ENCODE assay signal across 23 cellular contexts in genomic region chr6:396126-396520, GRCh38. TPM values are rescaled to one million over a fixed set of nuclear protein-coding genes. Genes with fewer than 3 reads are reported as not detected.
DNase-seq lines count a peak whose midpoint lies in the region; ATAC-seq and TF ChIP-seq lines count a peak whose summit lies in the region.
"Had no signal": no experiment of that assay in that cellular context is flagged by ENCODE, and none has a peak within 500 bp of the region (broad histone marks: within the 10 kb centered on the region; RNA-seq: fewer than 3 reads in every experiment).

No MANE protein-coding gene starts in this region.

- no peaks in the 10 kb centered on the region for H3K27me3 Mint-ChIP-seq in activated CD8-positive, alpha-beta memory T cell treated with anti-CD3 and anti-CD28 coated beads, Interleukin-2, amount 10 ng/mL, durations not matched to agents 7 days and 5 days
- no peaks in the 10 kb centered on the region for H3K27me3 Mint-ChIP-seq in activated B cell treated with CpG ODN at 0.5 μM for 24 hours

- peaks cover 75% of the 10 kb centered on the region for H3K36me3 Mint-ChIP-seq in activated CD8-positive, alpha-beta memory T cell treated with anti-CD3 and anti-CD28 coated beads, Interleukin-2, amount 10 ng/mL, durations not matched to agents 7 days and 5 days
- H3K36me3 Mint-ChIP-seq in activated B cell treated with CpG ODN at 0.5 μM for 24 hours (ENCODE audit: low read depth): peaks cover 80% of the 10 kb centered on the region

- peak overlapping the region; percentile 38 for H3K4me3 Mint-ChIP-seq in activated CD8-positive, alpha-beta memory T cell treated with anti-CD3 and anti-CD28 coated beads, Interleukin-2, amount 10 ng/mL, durations not matched to agents 7 days and 5 days
- H3K4me3 Mint-ChIP-seq in activated B cell treated with CpG ODN at 0.5 μM for 24 hours: peak overlapping the region; percentile 61

- H3K27ac Mint-ChIP-seq in activated CD8-positive, alpha-beta memory T cell treated with anti-CD3 and anti-CD28 coated beads, Interleukin-2, amount 10 ng/mL, durations not matched to agents 7 days and 5 days: peak overlapping the region; percentile 28
- H3K27ac Mint-ChIP-seq in activated B cell treated with CpG ODN at 0.5 μM for 24 hours: peak overlapping the region; percentile 79

- TF ChIP-seq POLR2A in GM10847 (IDR thresholded peaks at IDR 0.05; ENCODE audit: extremely low read depth, insufficient read length): peak; percentile 4

- POLR2A ChIA-PET in activated B cell treated with CpG ODN at 0.5 μM for 24 hours (lab: Charles Lee): interaction anchor here (1.4 to 9.3 kb wide), 6 partner anchors 7 to 204 kb away, joined by 5 to 255 read pairs (median 122); partner anchors contain the start of gene DUSP22

- no peak for ATAC-seq in activated CD8-positive, alpha-beta memory T cell treated with anti-CD3 and anti-CD28 coated beads, Interleukin-2, amount 10 ng/mL, durations not matched to agents 7 days and 5 days
- no peak for ATAC-seq in activated B cell treated with CpG ODN at 0.5 μM for 24 hours (ENCODE audit: low read depth)
- no peak for ATAC-seq in HG02763 (IDR thresholded peaks at IDR 0.05; ENCODE audit: unreplicated experiment)
- ATAC-seq: foreskin keratinocyte, lower lobe of right lung had no signal

- H3K9me3 Mint-ChIP-seq in activated CD8-positive, alpha-beta memory T cell treated with anti-CD3 and anti-CD28 coated beads, Interleukin-2, amount 10 ng/mL, durations not matched to agents 7 days and 5 days (ENCODE audit: low read depth): no peaks in the 10 kb centered on the region
- H3K9me3 Mint-ChIP-seq in activated B cell treated with CpG ODN at 0.5 μM for 24 hours: no peaks in the 10 kb centered on the region

- TF ChIP-seq CTCF in activated B cell treated with CpG ODN at 0.5 μM for 24 hours (IDR thresholded peaks at IDR 0.05): no peak

- H3K4me1 Mint-ChIP-seq in activated CD8-positive, alpha-beta memory T cell treated with anti-CD3 and anti-CD28 coated beads, Interleukin-2, amount 10 ng/mL, durations not matched to agents 7 days and 5 days: peaks cover 67% of the 10 kb centered on the region
- H3K4me1 Mint-ChIP-seq in activated B cell treated with CpG ODN at 0.5 μM for 24 hours: peaks cover 69% of the 10 kb centered on the region

- peak; percentile 37 for DNase-seq in activated CD8-positive, alpha-beta memory T cell treated with anti-CD3 and anti-CD28 coated beads, Interleukin-2, amount 10 ng/mL, durations not matched to agents 7 days and 5 days
- no peak for DNase-seq in activated CD8-positive, alpha-beta memory T cell treated with anti-CD3 and anti-CD28 coated beads, Interleukin-2, amount 50 U/mL, for 4 hours
- DNase-seq in activated B cell treated with CpG ODN at 0.5 μM for 24 hours: no peak
- DNase-seq in foreskin melanocyte: peak; percentile 97
- DNase-seq in cerebellum (ENCODE audit: low spot score): no peak
- no peak for DNase-seq in stimulated activated CD4-positive, alpha-beta T cell treated with anti-CD3 and anti-CD28 coated beads, Interleukin-1b, Interleukin-23, amount 100 ng/mL, for 48 hours
- DNase-seq: cortex of kidney, DMS53, foreskin keratinocyte, hippocampal formation, islet precursor cell, lower lobe of right lung, NCI-H1105, NCI-H2081 treated with DMSO at 0.1 percent for 48 hours, NCI-H510A, occipital lobe, retina, spleen, testis had no signal

- intact Hi-C loops in activated B cell treated with CpG ODN at 0.5 μM for 24 hours (cut with micrococcal nuclease): no loop called here

- CTCF ChIA-PET in activated CD8-positive, alpha-beta memory T cell treated with anti-CD3 and anti-CD28 coated beads, Interleukin-2, amount 10 ng/mL, durations not matched to agents 7 days and 5 days (lab: Charles Lee): interaction anchor here (1.2 to 2.8 kb wide), 2 partner anchors 129 to 207 kb away, joined by 4 to 11 read pairs; no protein-coding TSS in a partner anchor
- CTCF ChIA-PET in activated B cell treated with CpG ODN at 0.5 μM for 24 hours (lab: Charles Lee): no interaction called here

RNA-seq across cellular contexts. Expression of gene IRF4, which starts 4.6 kb away (rescaled TPM):
- total RNA-seq in activated CD8-positive, alpha-beta memory T cell treated with anti-CD3 and anti-CD28 coated beads, Interleukin-2, amount 10 ng/mL, durations not matched to agents 7 days and 5 days: 100 to 1,000 TPM; 184 to 254 TPM
- 417 and 426 TPM in 2 replicates for total RNA-seq in activated B cell treated with CpG ODN at 0.5 μM for 24 hours
- 0.27 TPM for total RNA-seq in cerebellum
- total RNA-seq: foreskin keratinocyte, H4, LHCN-M2 had no signal

Comparison
In these comparisons a context has a peak if more than half of its experiments do, and no peak if none do; other contexts are left out.
1. DNase-seq: peak in activated CD8-positive, alpha-beta memory T cell treated with anti-CD3 and anti-CD28 coated beads, Interleukin-2, amount 10 ng/mL, durations not matched to agents 7 days and 5 days (single experiment) and foreskin melanocyte (single experiment); none in activated CD8-positive, alpha-beta memory T cell treated with anti-CD3 and anti-CD28 coated beads, Interleukin-2, amount 50 U/mL, for 4 hours (single experiment), activated B cell treated with CpG ODN at 0.5 μM for 24 hours (single experiment), cerebellum (single experiment) and stimulated activated CD4-positive, alpha-beta T cell treated with anti-CD3 and anti-CD28 coated beads, Interleukin-1b, Interleukin-23, amount 100 ng/mL, for 48 hours (single experiment).
2. RNA of gene IRF4, which starts 4.6 kb away (total RNA-seq): 417 to 426 TPM in activated B cell treated with CpG ODN at 0.5 μM for 24 hours and 184 to 254 TPM in activated CD8-positive, alpha-beta memory T cell treated with anti-CD3 and anti-CD28 coated beads, Interleukin-2, amount 10 ng/mL, durations not matched to agents 7 days and 5 days; 0.27 TPM in cerebellum (single experiment); every median in the first group is over 100 times any median in the second.